ENCODE assay signal across 9 cellular contexts in the genomic region with DNA sequence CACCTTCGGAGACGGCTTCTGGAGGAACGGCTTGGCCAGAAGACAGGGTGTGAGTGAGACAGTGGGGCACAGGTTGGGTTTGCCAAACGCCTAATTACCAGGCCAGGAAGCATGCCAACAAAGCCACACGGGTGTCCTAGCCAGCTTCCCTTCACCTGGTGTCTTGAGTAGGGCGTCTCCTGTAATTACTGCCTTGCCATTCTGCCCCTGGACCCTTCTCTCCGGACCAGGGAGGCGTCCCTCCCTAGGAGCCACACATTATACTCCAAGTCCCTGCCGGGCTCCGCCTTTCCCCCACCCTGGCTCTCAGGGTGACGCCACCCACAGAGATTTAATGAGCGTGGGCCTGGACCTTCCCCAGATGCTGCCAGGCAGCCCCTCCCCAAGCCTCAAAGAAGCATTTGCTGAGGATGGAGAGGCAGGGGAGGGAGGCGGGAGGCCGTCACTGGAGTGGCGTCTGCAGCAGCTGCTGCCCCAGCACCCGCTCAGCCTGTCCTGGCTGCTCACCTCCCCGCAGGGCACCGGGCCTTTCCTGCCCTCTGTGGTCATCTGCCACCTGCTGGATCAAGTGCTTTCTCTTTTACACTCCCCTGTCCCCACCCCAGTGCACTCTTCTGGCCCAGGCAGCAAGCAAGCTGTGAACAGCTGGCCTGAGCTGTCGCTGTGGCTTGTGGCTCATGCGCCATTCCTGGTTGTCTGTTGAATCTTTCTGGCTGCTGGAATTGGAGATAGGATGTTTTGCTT. TPM values are rescaled to one million over a fixed set of nuclear protein-coding genes. Genes with fewer than 3 reads are reported as not detected.
A peak's percentile ranks its signal among the peaks of the same experiment; 100 is the strongest.
DNase-seq lines count a peak whose midpoint lies in the region; ATAC-seq, FAIRE-seq and TF ChIP-seq lines count a peak whose summit lies in the region.
"Had no signal": no experiment of that assay in that cellular context is flagged by ENCODE, and none has a peak within 500 bp of the region (broad histone marks: within the 10 kb centered on the region; RNA-seq: fewer than 3 reads in every experiment).

No MANE protein-coding gene starts in this region.

- no peaks in the 10 kb centered on the region for H3K36me3 ChIP-seq in GM12878 (ENCODE audit: control insufficient read depth in 2 of 2, insufficient read depth in 2 of 2, low read length in 1 of 2)
- H3K36me3 ChIP-seq in lower lobe of right lung: peaks cover 90% of the 10 kb centered on the region

- H3K27ac ChIP-seq in CD4-positive, alpha-beta T cell (ENCODE audit: low read depth, low read length): no peak overlapping the region
- H3K27ac ChIP-seq in GM12878 (ENCODE audit: control insufficient read depth, insufficient read depth): no peak overlapping the region
- H3K27ac ChIP-seq in lower lobe of right lung: peak overlapping the region; percentile 18

- H3K4me1 ChIP-seq in GM12878 (ENCODE audit: control insufficient read depth, insufficient read depth, low read length) (no peaks in the 10 kb centered on the region), lower lobe of right lung (peaks cover 58% of the 10 kb centered on the region)

- H3K27me3 ChIP-seq in CD4-positive, alpha-beta T cell (ENCODE audit: control insufficient read depth, insufficient read depth, low read length): no peaks in the 10 kb centered on the region
- no peaks in the 10 kb centered on the region for H3K27me3 ChIP-seq in GM12878 (replicated peaks in 1 of 2; ENCODE audit: control insufficient read depth in 2 of 2, insufficient read depth in 2 of 2, low read length in 1 of 2)
- H3K27me3 ChIP-seq in lower lobe of right lung (ENCODE audit: low read depth): no peaks in the 10 kb centered on the region

- CTCF ChIA-PET in CD4-positive, alpha-beta T cell (lab: Charles Lee): interaction anchor here (0.6 kb wide), 1 partner anchor 142 kb away, joined by 3 read pairs; no protein-coding TSS in a partner anchor
- CTCF ChIA-PET in GM12878 (lab: Yijun Ruan, JAX): interaction anchor here (0.6 to 1.6 kb wide), 2 partner anchors 9 to 695 kb away, joined by 3 to 4 read pairs; no protein-coding TSS in a partner anchor

- in situ Hi-C loops in GM12878 (cut with MboI): no loop called here

- H3K4me3 ChIP-seq in NB4 (ENCODE audit: low read depth, low read length): no peak overlapping the region
- no peak overlapping the region for H3K4me3 ChIP-seq in GM12878
- no peak overlapping the region for H3K4me3 ChIP-seq in lower lobe of right lung

- H3K79me2 ChIP-seq in GM12878 (ENCODE audit: control insufficient read depth, insufficient read depth, low read length): no peaks in the 10 kb centered on the region

- H3K4me2 ChIP-seq in GM12878 (ENCODE audit: control insufficient read depth, insufficient read depth): no peak overlapping the region

- DNase-seq in CD4-positive, alpha-beta T cell: peak in 1 of 10 experiments; percentile 16
- DNase-seq in NB4 (ENCODE audit: low read depth): peak; percentile 42
- no peak for DNase-seq in GM12878 (ENCODE audit: low read depth, low spot score)
- no peak for DNase-seq in lower lobe of right lung
- no peak for DNase-seq in GM10266 (ENCODE audit: extremely low spot score)
- DNase-seq in D721Med (ENCODE audit: insufficient read length, low spot score): no peak

- peak overlapping the region; percentile 68 for H3K27ac Mint-ChIP-seq in CD4-positive, alpha-beta T cell

- no peaks in the 10 kb centered on the region for H3K27me3 Mint-ChIP-seq in CD4-positive, alpha-beta T cell

- TF ChIP-seq POLR2A in NB4 (IDR thresholded peaks at IDR 0.05; ENCODE audit: extremely low read depth, insufficient read length) (no peak), GM12878 (IDR thresholded peaks at IDR 0.05; ENCODE audit: low read depth, low read length) (no peak)

- POLR2A ChIA-PET in CD4-positive, alpha-beta T cell (lab: Charles Lee): interaction anchor here (0.9 to 6.7 kb wide), 3 partner anchors 10 to 22 kb away, joined by 3 to 46 read pairs (median 3); a partner anchor contains a TSS
- POLR2A ChIA-PET in GM12878 (lab: Charles Lee): no interaction called here

- peaks cover 39% of the 10 kb centered on the region for H3K4me1 Mint-ChIP-seq in CD4-positive, alpha-beta T cell (ENCODE audit: low read depth)

- TF ChIP-seq EP300 in GM12878 (IDR thresholded peaks at IDR 0.05; ENCODE audit: borderline replicate concordance in 1 of 2, control insufficient read depth in 1 of 2, low read depth in 2 of 2, low read length in 2 of 2): no peak

- H3K4me3 Mint-ChIP-seq in CD4-positive, alpha-beta T cell: peak overlapping the region; percentile 38

- no peak for FAIRE-seq in GM12878 (lab: Jason Lieb, UNC)
- no peak for FAIRE-seq in D721Med (lab: Jason Lieb, UNC)
- FAIRE-seq: keratinocyte had no signal

- H3K9ac ChIP-seq in GM12878 (ENCODE audit: control insufficient read depth, insufficient read depth, low read length): no peak overlapping the region

- intact Hi-C loops in CD4-positive, alpha-beta T cell (cut with DNase I, micrococcal nuclease): no loop called here
- intact Hi-C loops in GM12878 (cut with micrococcal nuclease; ENCODE audit: unreplicated experiment) (no loop called here), lower lobe of right lung (cut with DNase I) (no loop called here)

- WGBS in GM12878 (ENCODE audit: insufficient coverage, insufficient replicate concordance, low lambda C conversion rate, missing lambda C conversion rate): 77% methylated on average over 19 of the region's 20 CpGs

- SMC1A ChIA-PET in GM12878 (lab: Charles Lee; ENCODE audit: uncharacterized antibody, unreplicated experiment): no interaction called here

- BruUV-seq in GM12878 (replicated peaks; lab: Mats Ljungman, UMichigan): no TSS peak

- no peaks in the 10 kb centered on the region for H4K20me1 ChIP-seq in GM12878 (ENCODE audit: control insufficient read depth, insufficient read depth)

- no peak for ATAC-seq in CD4-positive, alpha-beta T cell (ENCODE audit: poor library complexity)
- ATAC-seq in GM12878 (peak; percentile 73), lower lobe of right lung (peak; percentile 23), HG03135 (IDR thresholded peaks at IDR 0.05; ENCODE audit: unreplicated experiment) (no peak), HG03159 (IDR thresholded peaks at IDR 0.05; ENCODE audit: unreplicated experiment) (no peak)

- H2AFZ ChIP-seq in GM12878 (ENCODE audit: control insufficient read depth, low read depth, low read length): no peak overlapping the region

- RAD21 ChIA-PET in GM12878 (lab: Charles Lee; ENCODE audit: unreplicated experiment): no interaction called here

- TF ChIP-seq CTCF in CD4-positive, alpha-beta T cell (IDR thresholded peaks at IDR 0.05): no peak
- TF ChIP-seq CTCF in NB4 (IDR thresholded peaks at IDR 0.05; ENCODE audit: low read depth, low read length): no peak
- TF ChIP-seq CTCF in GM12878 (IDR thresholded peaks at IDR 0.05 in 2 of 3, conservative IDR thresholded peaks at IDR 0.05 in 1 of 3; ENCODE audit: control insufficient read depth in 2 of 3, extremely low read depth in 1 of 3, insufficient read depth in 1 of 3, low read depth in 3 of 3, low read length in 3 of 3): no peak; a peak in 1 of 6 replicates
- no peak for TF ChIP-seq CTCF in lower lobe of right lung (IDR thresholded peaks at IDR 0.05)
- no peak for TF ChIP-seq CTCF in GM10266 (IDR thresholded peaks at IDR 0.05; ENCODE audit: control insufficient read depth, insufficient read depth, low read depth, missing control alignments)
- no peak for TF ChIP-seq CTCF in D721Med (IDR thresholded peaks at IDR 0.05; ENCODE audit: insufficient read depth, missing control alignments)

- H3K36me3 Mint-ChIP-seq in CD4-positive, alpha-beta T cell (ENCODE audit: low read depth): no peaks in the 10 kb centered on the region

- H3K9me3 Mint-ChIP-seq in CD4-positive, alpha-beta T cell: no peaks in the 10 kb centered on the region

- H3K9me3 ChIP-seq in CD4-positive, alpha-beta T cell (ENCODE audit: control insufficient read depth, low read length): no peaks in the 10 kb centered on the region
- H3K9me3 ChIP-seq in GM12878 (replicated peaks; ENCODE audit: control insufficient read depth, insufficient read depth, low read length) (no peaks in the 10 kb centered on the region), lower lobe of right lung (no peaks in the 10 kb centered on the region)

- TF ChIP-seq RAD21 in GM12878 (IDR thresholded peaks at IDR 0.05; ENCODE audit: insufficient read depth, low read depth, low read length): no peak

TF ChIP-seq in GM12878, 131 proteins besides CTCF, POLR2A, EP300 and RAD21:
- TF ChIP-seq CBX3 (IDR thresholded peaks at IDR 0.05; ENCODE audit: borderline replicate concordance, low read depth): no peak
TF ChIP-seq in GM12878: peak in this region for 0.

RNA-seq across cellular contexts. Expression of a gene that starts 20.7 kb away (rescaled TPM):
- total RNA-seq in CD4-positive, alpha-beta T cell: 100 to 1,000 TPM; 152 to 155 TPM
- total RNA-seq in GM12878 (2013; cell fraction: nucleolus; rRNA removed): 2.5 and 2.9 TPM in 2 replicates
- total RNA-seq in GM12878 (2014; rRNA removed) (0.16 and 0.40 TPM in 2 replicates), GM12878 (2014; rRNA removed; fragmentation: Illumina TruSeq; extraction: Trizol) (0.14 and 0.36 TPM in 2 replicates), GM12878 (2021) (1.3 and 1.9 TPM in 2 replicates), lower lobe of right lung (74.9 TPM)
- polyA plus RNA-seq in GM12878 (2011; ENCODE audit: low read depth): 0.41 TPM
- polyA plus RNA-seq in GM12878 (2011; rRNA removed) (0.53 and 0.67 TPM in 2 replicates), GM12878 (2014; fragmentation: Illumina TruSeq; extraction: Trizol) (0.37 and 0.40 TPM in 2 replicates), GM12878 (2014; fragmentation: Nextera tagmentation; extraction: Ambion mirVana) (under 1 TPM; 0.05 TPM), GM12878 (2014; rRNA removed) (0.32 and 0.36 TPM in 2 replicates), GM12878 (2016; fragmentation: Nextera tagmentation; extraction: Ambion mirVana) (under 1 TPM; 0.13 to 0.21 TPM)
- 0.60 TPM in 2 replicates for polyA plus RNA-seq in GM12878 (2011; cell fraction: cytosol; rRNA removed)
- 1.4 TPM in 2 replicates for polyA plus RNA-seq in GM12878 (2011; cell fraction: nucleus; rRNA removed)
- polyA plus RNA-seq in GM12878 (2012): 0.96 and 1.7 TPM in 2 replicates
- 0.59 and 1.1 TPM in 2 replicates for polyA minus RNA-seq in GM12878 (2011; rRNA and poly(A)+ RNA removed)
- polyA minus RNA-seq in GM12878 (2011; cell fraction: cytosol; rRNA and poly(A)+ RNA removed): 1.1 and 5.9 TPM in 2 replicates
- 1.1 and 1.8 TPM in 2 replicates for polyA minus RNA-seq in GM12878 (2011; cell fraction: nucleus; rRNA and poly(A)+ RNA removed)

Comparison
In these comparisons a context has a peak if more than half of its experiments do, and no peak if none do; other contexts are left out.
1. ATAC-seq: peak in GM12878 (single experiment) and lower lobe of right lung (2 of 2); none in CD4-positive, alpha-beta T cell (single experiment), HG03135 (single experiment) and HG03159 (single experiment).
2. RNA of a gene that starts 20.7 kb away (total RNA-seq): 152 to 155 TPM in CD4-positive, alpha-beta T cell and 74.9 TPM in lower lobe of right lung (single experiment); 0.14 to 2.9 TPM in GM12878; every median in the first group is over 10 times any median in the second.